Comparison of ENCODE assay signal across 25 cellular contexts in the genomic region with DNA sequence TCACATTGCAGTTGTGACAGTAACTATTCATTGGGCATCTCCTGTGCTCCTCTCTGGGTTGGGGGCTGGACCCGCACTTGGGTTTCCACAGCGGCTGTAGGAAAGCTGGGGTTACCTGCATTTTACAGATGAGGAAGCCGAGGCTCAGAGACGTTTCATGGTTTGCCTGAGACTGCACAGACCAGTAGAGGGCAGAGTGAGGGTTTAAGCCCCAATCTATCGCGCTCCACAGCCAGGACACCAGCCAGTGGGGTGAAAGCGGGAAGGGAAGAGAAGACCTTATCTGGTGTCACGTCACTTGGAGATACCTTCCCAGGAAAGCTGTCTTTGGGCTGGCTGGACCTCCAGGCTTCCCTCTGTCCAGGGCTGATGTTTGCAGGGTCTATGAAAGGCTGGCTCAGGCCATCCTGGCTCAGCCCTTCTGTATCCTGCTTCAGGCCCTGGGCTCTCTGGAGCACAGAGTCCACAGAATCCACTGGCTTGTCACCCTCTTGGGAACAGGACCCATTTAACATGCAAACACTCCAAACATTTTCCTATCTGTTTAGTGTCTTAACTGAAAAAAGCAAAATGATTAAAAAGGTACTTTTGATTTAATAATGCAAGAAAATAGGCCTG.
A peak's percentile ranks its signal among the peaks of the same experiment; 100 is the strongest.
DNase-seq lines count a peak whose midpoint lies in the region; ATAC-seq and TF ChIP-seq lines count a peak whose summit lies in the region.
"Had no signal": no experiment of that assay in that cellular context is flagged by ENCODE, and none has a peak within 500 bp of the region (broad histone marks: within the 10 kb centered on the region; RNA-seq: fewer than 3 reads in every experiment).

No MANE protein-coding gene starts in this region.

- H3K36me3 ChIP-seq in PC-3 (ENCODE audit: low read depth, low read length) = no peaks in the 10 kb centered on the region
- H3K36me3 ChIP-seq: thoracic aorta had no signal

- CTCF ChIA-PET in PC-3 (lab: Charles Lee) = no interaction called here

- no peaks in the 10 kb centered on the region for H3K9me2 ChIP-seq in PC-3 (replicated peaks; ENCODE audit: low read length)

- no peaks in the 10 kb centered on the region for H3K4me1 ChIP-seq in PC-3 (ENCODE audit: insufficient read depth, low read length)
- H3K4me1 ChIP-seq: Caco-2 had no signal

- H3K9me3 ChIP-seq in PC-3 (ENCODE audit: low read length) = no peaks in the 10 kb centered on the region
- H3K9me3 ChIP-seq: Caco-2, thoracic aorta had no signal

- no peak overlapping the region for H2AFZ ChIP-seq in PC-3 (ENCODE audit: low read length)

- H3K4me3 Mint-ChIP-seq in activated CD4-positive, alpha-beta T cell treated with anti-CD3 and anti-CD28 coated beads, Interleukin-2, amount 10 ng/mL, durations not matched to agents 24 days and 14 days = no peak overlapping the region
- H3K4me3 Mint-ChIP-seq: immature natural killer cell; T-helper 1 cell treated with Interleukin-12 subunit alpha and Interleukin-12 subunit beta and Interleukin-4 antibody, amounts not matched to agents 30 μg/mL and 1 μg/mL, for 36 hours had no signal

- H3K36me3 Mint-ChIP-seq in activated CD4-positive, alpha-beta T cell treated with anti-CD3 and anti-CD28 coated beads, Interleukin-2, amount 10 ng/mL, durations not matched to agents 24 days and 14 days (ENCODE audit: low read depth) = no peaks in the 10 kb centered on the region
- H3K36me3 Mint-ChIP-seq: immature natural killer cell had no signal

- POLR2A ChIA-PET in PC-3 (lab: Charles Lee; ENCODE audit: unreplicated experiment) = no interaction called here

- H3F3A ChIP-seq in PC-3 (ENCODE audit: low read length, unreplicated experiment) = no peaks in the 10 kb centered on the region

- H3K27me3 ChIP-seq in PC-3 (ENCODE audit: low read length) = peaks cover 29% of the 10 kb centered on the region

- no peak overlapping the region for H3K9ac ChIP-seq in PC-3 (ENCODE audit: low read length)

- DNase-seq in PC-3 = no peak
- DNase-seq in iPS-NIHi7 (ENCODE audit: extremely low spot score) = peak; percentile 36
- DNase-seq in LoVo (ENCODE audit: low spot score) = no peak
- no peak for DNase-seq in epidermal melanocyte (ENCODE audit: insufficient read length, low spot score)
- no peak for DNase-seq in activated CD4-positive, alpha-beta T cell treated with anti-CD3 and anti-CD28 coated beads, Interleukin-2, amount 10 ng/mL, durations not matched to agents 24 days and 14 days
- DNase-seq: activated CD4-positive, alpha-beta T cell treated with anti-CD3 and anti-CD28 coated beads, Interleukin-2, amount 50 U/mL, for 48 hours; activated naive CD4-positive, alpha-beta T cell; activated T-cell treated with anti-CD3 and anti-CD28 coated beads for 4 hours; anterior cingulate cortex; Caco-2; central memory CD4-positive, alpha-beta T cell; glutamatergic neuron; HCEC 1CT; immature natural killer cell; IMR-90; NCI-H1105; NCI-H2081 treated with DMSO at 0.1 percent for 48 hours; NCI-H510A; retina; SIG-M5 had no signal

- H3K4me3 ChIP-seq in GM12875 (ENCODE audit: low read depth, low read length) (no peak overlapping the region), PC-3 (ENCODE audit: low read length) (no peak overlapping the region)
- H3K4me3 ChIP-seq: thoracic aorta had no signal

- intact Hi-C loops in PC-3 (cut with micrococcal nuclease) = no loop called here
- intact Hi-C loops in activated CD4-positive, alpha-beta T cell treated with anti-CD3 and anti-CD28 coated beads, Interleukin-2, amount 10 ng/mL, durations not matched to agents 24 days and 14 days (cut with micrococcal nuclease) = no loop called here

- no peaks in the 10 kb centered on the region for H3K4me1 Mint-ChIP-seq in activated CD4-positive, alpha-beta T cell treated with anti-CD3 and anti-CD28 coated beads, Interleukin-2, amount 10 ng/mL, durations not matched to agents 24 days and 14 days
- H3K4me1 Mint-ChIP-seq: immature natural killer cell had no signal

- no peaks in the 10 kb centered on the region for H4K20me1 ChIP-seq in PC-3 (ENCODE audit: low read length)

- peaks cover 7% of the 10 kb centered on the region for H3K27me3 Mint-ChIP-seq in activated CD4-positive, alpha-beta T cell treated with anti-CD3 and anti-CD28 coated beads, Interleukin-2, amount 10 ng/mL, durations not matched to agents 24 days and 14 days

- H3K79me2 ChIP-seq in PC-3 (ENCODE audit: low read length) = no peaks in the 10 kb centered on the region

- BruUV-seq in PC-3 (replicated peaks; lab: Mats Ljungman, UMichigan) = no TSS peak

- peak; percentile 52 for TF ChIP-seq CTCF in C4-2B (conservative IDR thresholded peaks at IDR 0.05)
- TF ChIP-seq CTCF in GM12875 (IDR thresholded peaks at IDR 0.05; ENCODE audit: borderline replicate concordance, insufficient read depth, low read depth, low read length) = 0 out of 2 replicates have a peak, but pooled peaks have one; percentile 27
- peak; percentile 47 for TF ChIP-seq CTCF in PC-3 (conservative IDR thresholded peaks at IDR 0.05; ENCODE audit: low read depth, low read length)

- no peak for ATAC-seq in PC-3
- ATAC-seq in HG02973 (IDR thresholded peaks at IDR 0.05; ENCODE audit: unreplicated experiment) = no peak

- H3K4me2 ChIP-seq in PC-3 (ENCODE audit: low read length) = no peak overlapping the region

- no peak overlapping the region for H3K27ac Mint-ChIP-seq in activated CD4-positive, alpha-beta T cell treated with anti-CD3 and anti-CD28 coated beads, Interleukin-2, amount 10 ng/mL, durations not matched to agents 24 days and 14 days
- H3K27ac Mint-ChIP-seq: immature natural killer cell; T-helper 1 cell treated with Interleukin-12 subunit alpha and Interleukin-12 subunit beta and Interleukin-4 antibody, amounts not matched to agents 30 μg/mL and 1 μg/mL, for 36 hours had no signal

- no peak overlapping the region for H3K27ac ChIP-seq in C4-2B
- H3K27ac ChIP-seq in PC-3 (ENCODE audit: low read length) = no peak overlapping the region
- H3K27ac ChIP-seq: thoracic aorta had no signal

- H3K9me3 Mint-ChIP-seq in activated CD4-positive, alpha-beta T cell treated with anti-CD3 and anti-CD28 coated beads, Interleukin-2, amount 10 ng/mL, durations not matched to agents 24 days and 14 days = peaks cover 4% of the 10 kb centered on the region
- H3K9me3 Mint-ChIP-seq: T-helper 1 cell treated with Interleukin-12 subunit alpha and Interleukin-12 subunit beta and Interleukin-4 antibody, amounts not matched to agents 30 μg/mL and 1 μg/mL, for 36 hours had no signal
